Comparison of ENCODE assay signal across 1 cellular context in the genomic region with DNA sequence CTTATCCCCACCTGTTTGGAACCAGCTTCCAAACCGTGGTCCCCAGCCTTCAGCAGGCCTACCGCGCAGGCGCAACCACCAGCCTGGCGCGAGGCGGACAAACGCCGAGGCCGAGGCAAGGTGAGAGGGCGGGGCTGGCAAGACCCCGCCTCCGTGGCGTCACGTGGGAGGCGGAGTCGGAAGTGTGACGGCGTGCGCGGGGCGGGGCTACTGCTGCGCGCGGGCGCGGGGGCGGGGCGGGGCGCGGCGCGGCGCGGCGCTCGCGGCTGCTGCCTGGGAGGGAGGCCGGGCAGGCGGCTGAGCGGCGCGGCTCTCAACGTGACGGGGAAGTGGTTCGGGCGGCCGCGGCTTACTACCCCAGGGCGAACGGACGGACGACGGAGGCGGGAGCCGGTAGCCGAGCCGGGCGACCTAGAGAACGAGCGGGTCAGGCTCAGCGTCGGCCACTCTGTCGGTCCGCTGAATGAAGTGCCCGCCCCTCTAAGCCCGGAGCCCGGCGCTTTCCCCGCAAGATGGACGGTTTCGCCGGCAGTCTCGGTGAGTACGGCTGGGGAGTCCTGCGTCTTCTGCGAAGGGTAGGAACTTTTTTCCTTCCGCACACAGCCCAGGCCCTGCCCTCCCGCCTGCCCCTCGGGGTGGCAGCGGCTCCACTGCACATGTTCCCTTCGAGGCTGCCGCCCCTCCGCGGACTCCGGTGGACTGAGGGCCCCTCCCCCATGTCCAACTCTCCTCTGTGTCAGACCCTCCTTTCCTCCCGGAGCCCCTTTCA.
A peak's percentile ranks its signal among the peaks of the same experiment; 100 is the strongest.
TF ChIP-seq lines count a peak whose summit lies in the region.

A gene with protein sequence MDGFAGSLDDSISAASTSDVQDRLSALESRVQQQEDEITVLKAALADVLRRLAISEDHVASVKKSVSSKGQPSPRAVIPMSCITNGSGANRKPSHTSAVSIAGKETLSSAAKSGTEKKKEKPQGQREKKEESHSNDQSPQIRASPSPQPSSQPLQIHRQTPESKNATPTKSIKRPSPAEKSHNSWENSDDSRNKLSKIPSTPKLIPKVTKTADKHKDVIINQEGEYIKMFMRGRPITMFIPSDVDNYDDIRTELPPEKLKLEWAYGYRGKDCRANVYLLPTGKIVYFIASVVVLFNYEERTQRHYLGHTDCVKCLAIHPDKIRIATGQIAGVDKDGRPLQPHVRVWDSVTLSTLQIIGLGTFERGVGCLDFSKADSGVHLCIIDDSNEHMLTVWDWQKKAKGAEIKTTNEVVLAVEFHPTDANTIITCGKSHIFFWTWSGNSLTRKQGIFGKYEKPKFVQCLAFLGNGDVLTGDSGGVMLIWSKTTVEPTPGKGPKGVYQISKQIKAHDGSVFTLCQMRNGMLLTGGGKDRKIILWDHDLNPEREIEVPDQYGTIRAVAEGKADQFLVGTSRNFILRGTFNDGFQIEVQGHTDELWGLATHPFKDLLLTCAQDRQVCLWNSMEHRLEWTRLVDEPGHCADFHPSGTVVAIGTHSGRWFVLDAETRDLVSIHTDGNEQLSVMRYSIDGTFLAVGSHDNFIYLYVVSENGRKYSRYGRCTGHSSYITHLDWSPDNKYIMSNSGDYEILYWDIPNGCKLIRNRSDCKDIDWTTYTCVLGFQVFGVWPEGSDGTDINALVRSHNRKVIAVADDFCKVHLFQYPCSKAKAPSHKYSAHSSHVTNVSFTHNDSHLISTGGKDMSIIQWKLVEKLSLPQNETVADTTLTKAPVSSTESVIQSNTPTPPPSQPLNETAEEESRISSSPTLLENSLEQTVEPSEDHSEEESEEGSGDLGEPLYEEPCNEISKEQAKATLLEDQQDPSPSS (plus strand): TSS at position 254 of the 769 bp plus-strand sequence. CDS start 259 bp downstream, at position 513.

TF ChIP-seq in A549, 52 proteins besides CTCF, POLR2A, EP300 and RAD21 (continued from another document):
- TF ChIP-seq, protein P1, sequence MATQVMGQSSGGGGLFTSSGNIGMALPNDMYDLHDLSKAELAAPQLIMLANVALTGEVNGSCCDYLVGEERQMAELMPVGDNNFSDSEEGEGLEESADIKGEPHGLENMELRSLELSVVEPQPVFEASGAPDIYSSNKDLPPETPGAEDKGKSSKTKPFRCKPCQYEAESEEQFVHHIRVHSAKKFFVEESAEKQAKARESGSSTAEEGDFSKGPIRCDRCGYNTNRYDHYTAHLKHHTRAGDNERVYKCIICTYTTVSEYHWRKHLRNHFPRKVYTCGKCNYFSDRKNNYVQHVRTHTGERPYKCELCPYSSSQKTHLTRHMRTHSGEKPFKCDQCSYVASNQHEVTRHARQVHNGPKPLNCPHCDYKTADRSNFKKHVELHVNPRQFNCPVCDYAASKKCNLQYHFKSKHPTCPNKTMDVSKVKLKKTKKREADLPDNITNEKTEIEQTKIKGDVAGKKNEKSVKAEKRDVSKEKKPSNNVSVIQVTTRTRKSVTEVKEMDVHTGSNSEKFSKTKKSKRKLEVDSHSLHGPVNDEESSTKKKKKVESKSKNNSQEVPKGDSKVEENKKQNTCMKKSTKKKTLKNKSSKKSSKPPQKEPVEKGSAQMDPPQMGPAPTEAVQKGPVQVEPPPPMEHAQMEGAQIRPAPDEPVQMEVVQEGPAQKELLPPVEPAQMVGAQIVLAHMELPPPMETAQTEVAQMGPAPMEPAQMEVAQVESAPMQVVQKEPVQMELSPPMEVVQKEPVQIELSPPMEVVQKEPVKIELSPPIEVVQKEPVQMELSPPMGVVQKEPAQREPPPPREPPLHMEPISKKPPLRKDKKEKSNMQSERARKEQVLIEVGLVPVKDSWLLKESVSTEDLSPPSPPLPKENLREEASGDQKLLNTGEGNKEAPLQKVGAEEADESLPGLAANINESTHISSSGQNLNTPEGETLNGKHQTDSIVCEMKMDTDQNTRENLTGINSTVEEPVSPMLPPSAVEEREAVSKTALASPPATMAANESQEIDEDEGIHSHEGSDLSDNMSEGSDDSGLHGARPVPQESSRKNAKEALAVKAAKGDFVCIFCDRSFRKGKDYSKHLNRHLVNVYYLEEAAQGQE (IDR thresholded peaks at IDR 0.05): no peak
- TF ChIP-seq, protein P2, sequence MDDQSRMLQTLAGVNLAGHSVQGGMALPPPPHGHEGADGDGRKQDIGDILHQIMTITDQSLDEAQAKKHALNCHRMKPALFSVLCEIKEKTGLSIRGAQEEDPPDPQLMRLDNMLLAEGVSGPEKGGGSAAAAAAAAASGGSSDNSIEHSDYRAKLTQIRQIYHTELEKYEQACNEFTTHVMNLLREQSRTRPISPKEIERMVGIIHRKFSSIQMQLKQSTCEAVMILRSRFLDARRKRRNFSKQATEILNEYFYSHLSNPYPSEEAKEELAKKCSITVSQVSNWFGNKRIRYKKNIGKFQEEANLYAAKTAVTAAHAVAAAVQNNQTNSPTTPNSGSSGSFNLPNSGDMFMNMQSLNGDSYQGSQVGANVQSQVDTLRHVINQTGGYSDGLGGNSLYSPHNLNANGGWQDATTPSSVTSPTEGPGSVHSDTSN (IDR thresholded peaks at IDR 0.05): no peak
- TF ChIP-seq HEYL (CRISPR knock-in tag; IDR thresholded peaks at IDR 0.05): no peak
- TF ChIP-seq HOXA7 (CRISPR knock-in tag; IDR thresholded peaks at IDR 0.05): no peak
- no peak for TF ChIP-seq NR3C1 (IDR thresholded peaks at IDR 0.05)
- TF ChIP-seq PHF8 (IDR thresholded peaks at IDR 0.05; ENCODE audit: borderline replicate concordance, low read depth): peak; percentile 51; the same call in 1 of the 2 replicates
- TF ChIP-seq, protein P3, sequence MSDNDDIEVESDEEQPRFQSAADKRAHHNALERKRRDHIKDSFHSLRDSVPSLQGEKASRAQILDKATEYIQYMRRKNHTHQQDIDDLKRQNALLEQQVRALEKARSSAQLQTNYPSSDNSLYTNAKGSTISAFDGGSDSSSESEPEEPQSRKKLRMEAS (IDR thresholded peaks at IDR 0.05): peak; percentile 94
- 0 out of 2 replicates have a peak, but pooled peaks have one; percentile 15 for TF ChIP-seq HOXB13 (CRISPR knock-in tag; IDR thresholded peaks at IDR 0.05; ENCODE audit: low read depth)
- TF ChIP-seq KDM5A (IDR thresholded peaks at IDR 0.05): peak; percentile 24; the same call in 1 of the 2 replicates
- TF ChIP-seq CBX8 (IDR thresholded peaks at IDR 0.05): no peak
- no peak for TF ChIP-seq MAZ (IDR thresholded peaks at IDR 0.05; ENCODE audit: borderline replicate concordance, low read depth, low read length)
- no peak for TF ChIP-seq CHD2 (IDR thresholded peaks at IDR 0.05; ENCODE audit: low read length, partially characterized antibody)
- TF ChIP-seq, protein P4, sequence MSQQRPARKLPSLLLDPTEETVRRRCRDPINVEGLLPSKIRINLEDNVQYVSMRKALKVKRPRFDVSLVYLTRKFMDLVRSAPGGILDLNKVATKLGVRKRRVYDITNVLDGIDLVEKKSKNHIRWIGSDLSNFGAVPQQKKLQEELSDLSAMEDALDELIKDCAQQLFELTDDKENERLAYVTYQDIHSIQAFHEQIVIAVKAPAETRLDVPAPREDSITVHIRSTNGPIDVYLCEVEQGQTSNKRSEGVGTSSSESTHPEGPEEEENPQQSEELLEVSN (IDR thresholded peaks at IDR 0.05; ENCODE audit: borderline replicate concordance, low read depth): peak; percentile 94
- TF ChIP-seq RNF2 (IDR thresholded peaks at IDR 0.05; ENCODE audit: borderline replicate concordance, low read depth): no peak
- TF ChIP-seq JUN (IDR thresholded peaks at IDR 0.05): peak in 1 of 2 experiments; percentile 84; a peak in 2 of 5 replicates
- TF ChIP-seq MAFK (IDR thresholded peaks at IDR 0.05; ENCODE audit: partially characterized antibody): no peak
- TF ChIP-seq SMC3 (IDR thresholded peaks at IDR 0.05): peak; percentile 26; the same call in 2 of the 3 replicates
- peak; percentile 16; the same call in 1 of the 2 replicates for TF ChIP-seq GATA3 (IDR thresholded peaks at IDR 0.05; ENCODE audit: borderline replicate concordance)
- 0 out of 2 replicates have a peak, but pooled peaks have one; percentile 26 for TF ChIP-seq TFCP2L1 (CRISPR knock-in tag; IDR thresholded peaks at IDR 0.05)
- TF ChIP-seq ZNF302 (CRISPR knock-in tag; IDR thresholded peaks at IDR 0.05): no peak
